In genomic region chr15:99165956-99166689, GRCh38 we compare ENCODE assay signal across 1 cellular context.
TF ChIP-seq lines count a peak whose summit lies in the region.

No MANE protein-coding gene starts in this region.

TF ChIP-seq in GM23338, 12 proteins besides CTCF, POLR2A, EP300 and RAD21 (continued from another document):
- TF ChIP-seq REST (IDR thresholded peaks at IDR 0.05; ENCODE audit: unreplicated experiment) = no peak
